Comparison of ENCODE assay signal across 8 cellular contexts in genomic region chr6:30213654-30213998, GRCh38.
DNase-seq lines count a peak whose midpoint lies in the region; ATAC-seq and TF ChIP-seq lines count a peak whose summit lies in the region.

No MANE protein-coding gene starts in this region.

- H3K27me3 ChIP-seq in HUES48 (ENCODE audit: control insufficient read depth, insufficient read depth, low read length) (0 out of 2 replicates have a peak, but pooled peaks cover 2% of the 10 kb centered on the region), muscle layer of colon (ENCODE audit: control insufficient read depth in 1 of 2, insufficient read depth in 2 of 2, low read length in 2 of 2) (no peaks in the 10 kb centered on the region)

- ATAC-seq in HG03457 (IDR thresholded peaks at IDR 0.05; ENCODE audit: unreplicated experiment) = no peak

- DNase-seq in AG04449 (ENCODE audit: low read depth, low spot score) = no peak
- DNase-seq in cardiac fibroblast (ENCODE audit: low read depth in 2 of 2) = no peak
- no peak for DNase-seq in AG08396 (ENCODE audit: low spot score)
- no peak for DNase-seq in nucleus accumbens (lab: John Stamatoyannopoulos, UW)
- no peak for DNase-seq in KG1 (lab: John Stamatoyannopoulos, UW)

- POLR2A ChIA-PET in AG04449 (lab: Yijun Ruan, JAX) = interaction anchor here (0.6 to 1.0 kb wide), 2 partner anchors 126 to 586 kb away, joined by 3 read pairs; no protein-coding TSS in a partner anchor

- peak overlapping the region; percentile 73 for H3K4me3 ChIP-seq in AG04449 (ENCODE audit: low read depth, low read length)
- peak overlapping the region; percentile 87 for H3K4me3 ChIP-seq in HUES48 (ENCODE audit: low read depth, low read length)
- H3K4me3 ChIP-seq in cardiac fibroblast (replicated peaks in 1 of 2; ENCODE audit: low read depth in 2 of 2, low read length in 2 of 2) = peak overlapping the region; percentile 94
- peak overlapping the region; percentile 77 to 95 for H3K4me3 ChIP-seq in muscle layer of colon (ENCODE audit: low read depth in 1 of 2, low read length in 2 of 2)

- H3K27ac ChIP-seq in HUES48 (ENCODE audit: low read depth, low read length) (peak overlapping the region; percentile 89), muscle layer of colon (ENCODE audit: low read depth, low read length) (peak overlapping the region; percentile 97)

- H3K9ac ChIP-seq in HUES48 (ENCODE audit: low read depth, low read length) (peak overlapping the region; percentile 72), muscle layer of colon (ENCODE audit: low read length) (peak overlapping the region; percentile 98)

- CTCF ChIA-PET in AG04449 (lab: Yijun Ruan, JAX) = interaction anchor here (0.9 to 1.9 kb wide), 7 partner anchors 10 to 184 kb away, joined by 3 to 6 read pairs (median 3); no protein-coding TSS in a partner anchor

- TF ChIP-seq CTCF in AG04449 (IDR thresholded peaks at IDR 0.05; ENCODE audit: insufficient read depth, low read length, missing control alignments) = no peak
- no peak for TF ChIP-seq CTCF in cardiac fibroblast (IDR thresholded peaks at IDR 0.05; ENCODE audit: low read depth, low read length)

- no peaks in the 10 kb centered on the region for H3K9me3 ChIP-seq in HUES48 (ENCODE audit: control insufficient read depth, insufficient read depth, low read length)
- H3K9me3 ChIP-seq in muscle layer of colon (ENCODE audit: low read length) = no peaks in the 10 kb centered on the region

- 0 out of 2 replicates have a peak, but pooled peaks cover 11% of the 10 kb centered on the region for H3K36me3 ChIP-seq in HUES48 (ENCODE audit: control insufficient read depth, insufficient read depth, low read length)
- no peaks in the 10 kb centered on the region for H3K36me3 ChIP-seq in muscle layer of colon (ENCODE audit: insufficient read depth, low read length)

- peaks cover 21% of the 10 kb centered on the region for H3K4me1 ChIP-seq in HUES48 (ENCODE audit: control insufficient read depth, insufficient read depth, low read length)
- H3K4me1 ChIP-seq in muscle layer of colon (ENCODE audit: insufficient read depth, low read length) = peaks cover 31% of the 10 kb centered on the region
